In genomic region chr1:10474613-10475507, GRCh38 we compare ENCODE assay signal across 8 cellular contexts. TPM values are rescaled to one million over a fixed set of nuclear protein-coding genes. Genes with fewer than 3 reads are reported as not detected.
DNase-seq lines count a peak whose midpoint lies in the region; ATAC-seq and TF ChIP-seq lines count a peak whose summit lies in the region.

A gene with protein sequence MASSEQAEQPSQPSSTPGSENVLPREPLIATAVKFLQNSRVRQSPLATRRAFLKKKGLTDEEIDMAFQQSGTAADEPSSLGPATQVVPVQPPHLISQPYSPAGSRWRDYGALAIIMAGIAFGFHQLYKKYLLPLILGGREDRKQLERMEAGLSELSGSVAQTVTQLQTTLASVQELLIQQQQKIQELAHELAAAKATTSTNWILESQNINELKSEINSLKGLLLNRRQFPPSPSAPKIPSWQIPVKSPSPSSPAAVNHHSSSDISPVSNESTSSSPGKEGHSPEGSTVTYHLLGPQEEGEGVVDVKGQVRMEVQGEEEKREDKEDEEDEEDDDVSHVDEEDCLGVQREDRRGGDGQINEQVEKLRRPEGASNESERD (plus strand): TSS chr1:10474950. CDS start chr1:10474967, 17 bp downstream.

- peak within 1 kb of the TSS; percentile 72 to 75 for H3K27ac ChIP-seq in left lung

- TF ChIP-seq CTCF in AG10803 (conservative IDR thresholded peaks at IDR 0.05; ENCODE audit: low read length) (no peak), left lung (IDR thresholded peaks at IDR 0.05) (no peak)

- DNase-seq in AG10803 (ENCODE audit: low read depth) = peak; percentile 80
- DNase-seq in NCI-H526 treated with DMSO at 0.1 percent for 48 hours (lab: John Stamatoyannopoulos, UW) = peak; percentile 61
- DNase-seq in activated CD4-positive, alpha-beta T cell treated with anti-CD3 and anti-CD28 coated beads, Interleukin-2, amount 10 ng/mL, durations not matched to agents 7 days and 5 days = peak; percentile 92
- DNase-seq in dermis blood vessel endothelial cell = peak; percentile 89
- peak; percentile 90 to 94 for DNase-seq in left lung
- DNase-seq in stimulated activated CD4-positive, alpha-beta T cell treated with anti-CD3 and anti-CD28 coated beads, Interleukin-2, amount 100 ng/mL, for 4 hours (ENCODE audit: low read depth) = peak; percentile 79

- H3K9me3 Mint-ChIP-seq in activated CD4-positive, alpha-beta T cell treated with anti-CD3 and anti-CD28 coated beads, Interleukin-2, amount 10 ng/mL, durations not matched to agents 7 days and 5 days = no peaks in the 10 kb centered on the region

- no peaks in the 10 kb centered on the region for H3K36me3 ChIP-seq in left lung

- peaks cover 5% of the 10 kb centered on the region for H3K36me3 Mint-ChIP-seq in activated CD4-positive, alpha-beta T cell treated with anti-CD3 and anti-CD28 coated beads, Interleukin-2, amount 10 ng/mL, durations not matched to agents 7 days and 5 days (ENCODE audit: low read depth)

- peak within 1 kb of the TSS; percentile 89 for H3K27ac Mint-ChIP-seq in activated CD4-positive, alpha-beta T cell treated with anti-CD3 and anti-CD28 coated beads, Interleukin-2, amount 10 ng/mL, durations not matched to agents 7 days and 5 days

- CTCF ChIA-PET in activated CD4-positive, alpha-beta T cell treated with anti-CD3 and anti-CD28 coated beads, Interleukin-2, amount 10 ng/mL, durations not matched to agents 7 days and 5 days (lab: Charles Lee) = interaction anchor here (0.7 kb wide), 1 partner anchor 442 kb away, joined by 3 read pairs; no protein-coding TSS in a partner anchor

- H3K9me3 ChIP-seq in left lung = no peaks in the 10 kb centered on the region

- intact Hi-C loops in left lung (cut with DNase I) = no loop called here

- ATAC-seq in GM19035 (IDR thresholded peaks at IDR 0.05; ENCODE audit: unreplicated experiment) (peak; percentile 62), HG03442 (IDR thresholded peaks at IDR 0.05; ENCODE audit: unreplicated experiment) (peak; percentile 55), left lung (peak; percentile 92)

- H3K27me3 ChIP-seq in left lung = no peaks in the 10 kb centered on the region

- H3K4me3 ChIP-seq in AG10803 (ENCODE audit: low read length) (peak within 1 kb of the TSS; percentile 90), left lung (peak within 1 kb of the TSS; percentile 91 to 94)

- POLR2A ChIA-PET in activated CD4-positive, alpha-beta T cell treated with anti-CD3 and anti-CD28 coated beads, Interleukin-2, amount 10 ng/mL, durations not matched to agents 7 days and 5 days (lab: Charles Lee) = interaction anchor here (0.6 kb wide), 1 partner anchor 14 kb away, joined by 3 read pairs; no protein-coding TSS in a partner anchor

- peaks cover 51% of the 10 kb centered on the region for H3K4me1 Mint-ChIP-seq in activated CD4-positive, alpha-beta T cell treated with anti-CD3 and anti-CD28 coated beads, Interleukin-2, amount 10 ng/mL, durations not matched to agents 7 days and 5 days

- peaks cover 0 to 50% of the 10 kb centered on the region in 2 donors for H3K4me1 ChIP-seq in left lung

- no peaks in the 10 kb centered on the region for H3K27me3 Mint-ChIP-seq in activated CD4-positive, alpha-beta T cell treated with anti-CD3 and anti-CD28 coated beads, Interleukin-2, amount 10 ng/mL, durations not matched to agents 7 days and 5 days

- H3K4me3 Mint-ChIP-seq in activated CD4-positive, alpha-beta T cell treated with anti-CD3 and anti-CD28 coated beads, Interleukin-2, amount 10 ng/mL, durations not matched to agents 7 days and 5 days = peak within 1 kb of the TSS; percentile 85

RNA-seq across cellular contexts. Expression of the gene that starts here (rescaled TPM):
- 10 to 100 TPM; 23.4 to 24.4 TPM for total RNA-seq in activated CD4-positive, alpha-beta T cell treated with anti-CD3 and anti-CD28 coated beads, Interleukin-2, amount 10 ng/mL, durations not matched to agents 7 days and 5 days
- total RNA-seq in dermis blood vessel endothelial cell (9.9 and 21.7 TPM in 2 replicates), left lung (10 to 100 TPM; 18.9 to 20.8 TPM)

Comparison
In these comparisons a context has a peak if more than half of its experiments do, and no peak if none do; other contexts are left out.
1. Peak in every context shown above with its lines: DNase-seq, ATAC-seq, H3K4me3 ChIP-seq and H3K27ac ChIP-seq.